ENCODE assay signal across 2 cellular contexts in the genomic region with DNA sequence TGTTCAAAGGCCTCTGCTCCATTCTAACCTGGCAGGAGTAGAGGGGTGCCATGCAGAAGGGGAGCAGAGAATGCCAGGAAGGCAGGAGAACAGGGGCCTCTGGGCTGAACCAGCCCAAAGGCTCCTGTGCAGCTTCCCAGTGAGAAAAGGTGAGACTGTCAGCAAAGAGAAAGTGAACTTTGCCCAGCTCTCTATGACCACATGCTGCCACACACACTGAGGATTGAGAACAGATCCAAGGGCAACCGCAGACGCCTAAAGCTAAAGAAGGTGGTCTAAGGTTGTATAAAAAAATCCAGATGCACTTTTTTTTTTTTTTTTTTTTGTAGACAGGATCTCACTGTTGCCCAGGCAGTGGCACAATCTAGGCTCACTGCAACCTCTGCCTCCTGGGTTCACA.
TF ChIP-seq lines count a peak whose summit lies in the region.

No MANE protein-coding gene starts in this region.

TF ChIP-seq in HCT116, 20 proteins besides CTCF, POLR2A, EP300 and RAD21 (continued from another document):
- TF ChIP-seq POLR2AphosphoS5 (IDR thresholded peaks at IDR 0.05; ENCODE audit: low read depth, low read length) (no peak), SIN3A (IDR thresholded peaks at IDR 0.05; ENCODE audit: low read depth) (no peak), CBX3 (IDR thresholded peaks at IDR 0.05; ENCODE audit: low read depth) (no peak), SRF (IDR thresholded peaks at IDR 0.05; ENCODE audit: low read depth) (no peak), EGR1 (IDR thresholded peaks at IDR 0.05; ENCODE audit: low read depth) (no peak), YY1 (IDR thresholded peaks at IDR 0.05; ENCODE audit: extremely low read depth, insufficient replicate concordance, low read depth, low read length) (no peak), JUND (IDR thresholded peaks at IDR 0.05) (no peak), FOSL1 (IDR thresholded peaks at IDR 0.05; ENCODE audit: low read depth) (no peak), ZFX (IDR thresholded peaks at IDR 0.05) (no peak), SP1 (IDR thresholded peaks at IDR 0.05; ENCODE audit: low read depth) (no peak), EZH2phosphoT487 (IDR thresholded peaks at IDR 0.05; ENCODE audit: borderline replicate concordance) (no peak), ZNF274 (IDR thresholded peaks at IDR 0.05; ENCODE audit: low read depth, low read length) (no peak)
- TF ChIP-seq, protein P1, sequence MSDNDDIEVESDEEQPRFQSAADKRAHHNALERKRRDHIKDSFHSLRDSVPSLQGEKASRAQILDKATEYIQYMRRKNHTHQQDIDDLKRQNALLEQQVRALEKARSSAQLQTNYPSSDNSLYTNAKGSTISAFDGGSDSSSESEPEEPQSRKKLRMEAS (IDR thresholded peaks at IDR 0.05), result no peak
- TF ChIP-seq, protein P2, sequence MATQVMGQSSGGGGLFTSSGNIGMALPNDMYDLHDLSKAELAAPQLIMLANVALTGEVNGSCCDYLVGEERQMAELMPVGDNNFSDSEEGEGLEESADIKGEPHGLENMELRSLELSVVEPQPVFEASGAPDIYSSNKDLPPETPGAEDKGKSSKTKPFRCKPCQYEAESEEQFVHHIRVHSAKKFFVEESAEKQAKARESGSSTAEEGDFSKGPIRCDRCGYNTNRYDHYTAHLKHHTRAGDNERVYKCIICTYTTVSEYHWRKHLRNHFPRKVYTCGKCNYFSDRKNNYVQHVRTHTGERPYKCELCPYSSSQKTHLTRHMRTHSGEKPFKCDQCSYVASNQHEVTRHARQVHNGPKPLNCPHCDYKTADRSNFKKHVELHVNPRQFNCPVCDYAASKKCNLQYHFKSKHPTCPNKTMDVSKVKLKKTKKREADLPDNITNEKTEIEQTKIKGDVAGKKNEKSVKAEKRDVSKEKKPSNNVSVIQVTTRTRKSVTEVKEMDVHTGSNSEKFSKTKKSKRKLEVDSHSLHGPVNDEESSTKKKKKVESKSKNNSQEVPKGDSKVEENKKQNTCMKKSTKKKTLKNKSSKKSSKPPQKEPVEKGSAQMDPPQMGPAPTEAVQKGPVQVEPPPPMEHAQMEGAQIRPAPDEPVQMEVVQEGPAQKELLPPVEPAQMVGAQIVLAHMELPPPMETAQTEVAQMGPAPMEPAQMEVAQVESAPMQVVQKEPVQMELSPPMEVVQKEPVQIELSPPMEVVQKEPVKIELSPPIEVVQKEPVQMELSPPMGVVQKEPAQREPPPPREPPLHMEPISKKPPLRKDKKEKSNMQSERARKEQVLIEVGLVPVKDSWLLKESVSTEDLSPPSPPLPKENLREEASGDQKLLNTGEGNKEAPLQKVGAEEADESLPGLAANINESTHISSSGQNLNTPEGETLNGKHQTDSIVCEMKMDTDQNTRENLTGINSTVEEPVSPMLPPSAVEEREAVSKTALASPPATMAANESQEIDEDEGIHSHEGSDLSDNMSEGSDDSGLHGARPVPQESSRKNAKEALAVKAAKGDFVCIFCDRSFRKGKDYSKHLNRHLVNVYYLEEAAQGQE (IDR thresholded peaks at IDR 0.05; ENCODE audit: low read depth), result no peak

TF ChIP-seq in liver, 16 proteins besides CTCF, POLR2A, EP300 and RAD21:
- TF ChIP-seq, protein P3, sequence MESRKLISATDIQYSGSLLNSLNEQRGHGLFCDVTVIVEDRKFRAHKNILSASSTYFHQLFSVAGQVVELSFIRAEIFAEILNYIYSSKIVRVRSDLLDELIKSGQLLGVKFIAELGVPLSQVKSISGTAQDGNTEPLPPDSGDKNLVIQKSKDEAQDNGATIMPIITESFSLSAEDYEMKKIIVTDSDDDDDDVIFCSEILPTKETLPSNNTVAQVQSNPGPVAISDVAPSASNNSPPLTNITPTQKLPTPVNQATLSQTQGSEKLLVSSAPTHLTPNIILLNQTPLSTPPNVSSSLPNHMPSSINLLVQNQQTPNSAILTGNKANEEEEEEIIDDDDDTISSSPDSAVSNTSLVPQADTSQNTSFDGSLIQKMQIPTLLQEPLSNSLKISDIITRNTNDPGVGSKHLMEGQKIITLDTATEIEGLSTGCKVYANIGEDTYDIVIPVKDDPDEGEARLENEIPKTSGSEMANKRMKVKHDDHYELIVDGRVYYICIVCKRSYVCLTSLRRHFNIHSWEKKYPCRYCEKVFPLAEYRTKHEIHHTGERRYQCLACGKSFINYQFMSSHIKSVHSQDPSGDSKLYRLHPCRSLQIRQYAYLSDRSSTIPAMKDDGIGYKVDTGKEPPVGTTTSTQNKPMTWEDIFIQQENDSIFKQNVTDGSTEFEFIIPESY (IDR thresholded peaks at IDR 0.05), result peak; percentile 2
- TF ChIP-seq TAF1 (conservative IDR thresholded peaks at IDR 0.05) (no peak), SP1 (IDR thresholded peaks at IDR 0.05) (peak; percentile 76), RXRA (IDR thresholded peaks at IDR 0.05) (peak; percentile 55 to 60), HNF4G (IDR thresholded peaks at IDR 0.05) (peak; percentile 70), EGR1 (IDR thresholded peaks at IDR 0.05; ENCODE audit: low read depth in 2 of 2) (no peak), HNF4A (conservative IDR thresholded peaks at IDR 0.05) (peak; percentile 90 to 91), FOXA1 (IDR thresholded peaks at IDR 0.05) (no peak), JUND (IDR thresholded peaks at IDR 0.05) (peak in 1 of 2 donors; percentile 18), NR2F2 (IDR thresholded peaks at IDR 0.05) (no peak), GABPA (IDR thresholded peaks at IDR 0.05 in 1 of 2, conservative IDR thresholded peaks at IDR 0.05 in 1 of 2) (no peak), YY1 (IDR thresholded peaks at IDR 0.05) (peak; percentile 25)
- TF ChIP-seq, protein P2 (IDR thresholded peaks at IDR 0.05), result no peak
- TF ChIP-seq, protein P1 (IDR thresholded peaks at IDR 0.05), result no peak
- TF ChIP-seq, protein P4, sequence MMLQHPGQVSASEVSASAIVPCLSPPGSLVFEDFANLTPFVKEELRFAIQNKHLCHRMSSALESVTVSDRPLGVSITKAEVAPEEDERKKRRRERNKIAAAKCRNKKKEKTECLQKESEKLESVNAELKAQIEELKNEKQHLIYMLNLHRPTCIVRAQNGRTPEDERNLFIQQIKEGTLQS (IDR thresholded peaks at IDR 0.05), result no peak
